In genomic region chr13:31997641-31998040, GRCh38 we compare ENCODE assay signal across 24 cellular contexts. TPM values are rescaled to one million over a fixed set of nuclear protein-coding genes. Genes with fewer than 3 reads are reported as not detected.
DNase-seq lines count a peak whose midpoint lies in the region; ATAC-seq and TF ChIP-seq lines count a peak whose summit lies in the region.
"Had no signal": no experiment of that assay in that cellular context is flagged by ENCODE, and none has a peak within 500 bp of the region (broad histone marks: within the 10 kb centered on the region; RNA-seq: fewer than 3 reads in every experiment).

No MANE protein-coding gene starts in this region.

- H3K9ac ChIP-seq in trophoblast cell (ENCODE audit: low read length) = no peak overlapping the region

- H3K27me3 ChIP-seq in Caco-2 (replicated peaks; ENCODE audit: control insufficient read depth, insufficient read depth, low read length) (no peaks in the 10 kb centered on the region), trophoblast cell (ENCODE audit: insufficient read depth, low read length) (no peaks in the 10 kb centered on the region)
- H3K27me3 ChIP-seq: BE2C had no signal

- H2BK120ac ChIP-seq in trophoblast cell (ENCODE audit: insufficient read depth, low read length, poor library complexity) = peak overlapping the region; percentile 25

- ATAC-seq in T-helper 17 cell = no peak
- ATAC-seq: T-cell had no signal

- CTCF ChIA-PET in Caco-2 (lab: Charles Lee) = interaction anchor here (0.6 to 1.5 kb wide), 2 partner anchors 88 to 93 kb away, joined by 4 to 6 read pairs; no protein-coding TSS in a partner anchor
- CTCF ChIA-PET in activated naive CD4-positive, alpha-beta T cell treated with anti-CD3 and anti-CD28 coated beads for 36 hours (lab: Charles Lee) = interaction anchor here (0.5 kb wide), 1 partner anchor 16 kb away, joined by 3 read pairs; no protein-coding TSS in a partner anchor

- no peak overlapping the region for H2AFZ ChIP-seq in trophoblast cell (ENCODE audit: insufficient read depth, low read length, poor library complexity)

- BruUV-seq in Caco-2 (replicated peaks; lab: Mats Ljungman, UMichigan) = no TSS peak

- H3K4me3 ChIP-seq in Caco-2 (ENCODE audit: low read depth, low read length) (no peak overlapping the region), trophoblast cell (ENCODE audit: low read depth, low read length) (no peak overlapping the region)

- H3K4me3 Mint-ChIP-seq in Caco-2 (ENCODE audit: unreplicated experiment) = peak overlapping the region; percentile 32
- H3K4me3 Mint-ChIP-seq in T-helper 17 cell = no peak overlapping the region
- no peak overlapping the region for H3K4me3 Mint-ChIP-seq in activated naive CD4-positive, alpha-beta T cell treated with anti-CD3 and anti-CD28 coated beads for 36 hours
- H3K4me3 Mint-ChIP-seq: T-cell had no signal

- H3K14ac ChIP-seq in trophoblast cell (ENCODE audit: low read length) = peak overlapping the region; percentile 93

- H3K4me2 ChIP-seq in trophoblast cell (ENCODE audit: low read length) = no peak overlapping the region

- H3K79me2 ChIP-seq in trophoblast cell (ENCODE audit: control insufficient read depth, insufficient read depth, low read length, poor library complexity) = no peaks in the 10 kb centered on the region

- no peak for TF ChIP-seq CTCF in Caco-2 (IDR thresholded peaks at IDR 0.05; ENCODE audit: insufficient read depth in 1 of 2, low read depth in 1 of 2, low read length in 1 of 2, severe bottlenecking in 1 of 2, unreplicated experiment in 1 of 2)

- H3K79me1 ChIP-seq in trophoblast cell (ENCODE audit: low read length) = no peaks in the 10 kb centered on the region

- H3K9me3 ChIP-seq in Caco-2 = no peaks in the 10 kb centered on the region
- H3K9me3 ChIP-seq in T-helper 17 cell (ENCODE audit: control insufficient read depth, low read length, poor library complexity, severe bottlenecking) = no peaks in the 10 kb centered on the region
- no peaks in the 10 kb centered on the region for H3K9me3 ChIP-seq in trophoblast cell (ENCODE audit: insufficient read depth, low read depth, low read length)
- H3K9me3 ChIP-seq: BE2C had no signal

- H3K27me3 Mint-ChIP-seq in Caco-2 (ENCODE audit: insufficient read depth, unreplicated experiment) (no peaks in the 10 kb centered on the region), T-helper 17 cell (no peaks in the 10 kb centered on the region)
- H3K27me3 Mint-ChIP-seq in activated naive CD4-positive, alpha-beta T cell treated with anti-CD3 and anti-CD28 coated beads for 36 hours (ENCODE audit: low read depth) = no peaks in the 10 kb centered on the region
- H3K27me3 Mint-ChIP-seq: T-cell had no signal

- H2BK12ac ChIP-seq in trophoblast cell (ENCODE audit: low read length) = peak overlapping the region; percentile 73

- no peak overlapping the region for H3K4ac ChIP-seq in trophoblast cell (ENCODE audit: low read depth, low read length)

- H2BK5ac ChIP-seq in trophoblast cell (ENCODE audit: low read depth, low read length, poor library complexity) = no peak overlapping the region

- H2AK5ac ChIP-seq in trophoblast cell (ENCODE audit: low read length) = peak overlapping the region; percentile 72

- DNase-seq in DMS53 (lab: John Stamatoyannopoulos, UW) (peak; percentile 10), DMS53 treated with DMSO at 0.1 percent for 48 hours (lab: John Stamatoyannopoulos, UW; ENCODE audit: unreplicated experiment) (no peak), Caco-2 (peak in 1 of 2 experiments; percentile 7), T-helper 17 cell (no peak), trophoblast cell (peak in 1 of 2 donors; percentile 8), NCI-H2107 treated with DMSO at 0.1 percent for 48 hours (lab: John Stamatoyannopoulos, UW; ENCODE audit: unreplicated experiment) (no peak), NCI-H1105 (lab: John Stamatoyannopoulos, UW) (no peak)
- DNase-seq in activated naive CD4-positive, alpha-beta T cell treated with anti-CD3 and anti-CD28 coated beads for 36 hours = no peak
- DNase-seq: 8988T, ACHN, BE2C, DMS79, HCEC 1CT, Karpas-422, NCI-H1092, NCI-H1436, NCI-H187 treated with DMSO at 0.1 percent for 48 hours, NCI-H2171 treated with DMSO at 0.1 percent for 48 hours, NCI-H345, NCI-H524, RPMI8226, SHP77, T-cell had no signal

- H3K36me3 ChIP-seq in Caco-2 (ENCODE audit: control insufficient read depth, insufficient read depth, low read length) (no peaks in the 10 kb centered on the region; the same call in 1 of the 2 replicates), trophoblast cell (ENCODE audit: control insufficient read depth in 1 of 2, insufficient read depth in 2 of 2, low read length in 2 of 2) (no peaks in the 10 kb centered on the region)
- H3K36me3 ChIP-seq: BE2C had no signal

- H4K91ac ChIP-seq in trophoblast cell (ENCODE audit: low read depth, low read length) = peak overlapping the region; percentile 68

- H3K18ac ChIP-seq in trophoblast cell (ENCODE audit: low read length) = no peak overlapping the region

- H3K36me3 Mint-ChIP-seq in Caco-2 (ENCODE audit: insufficient read depth, unreplicated experiment) (peaks cover 5% of the 10 kb centered on the region), T-helper 17 cell (ENCODE audit: low read depth) (no peaks in the 10 kb centered on the region)
- no peaks in the 10 kb centered on the region for H3K36me3 Mint-ChIP-seq in activated naive CD4-positive, alpha-beta T cell treated with anti-CD3 and anti-CD28 coated beads for 36 hours (ENCODE audit: low read depth)
- H3K36me3 Mint-ChIP-seq: T-cell had no signal

- peak overlapping the region; percentile 43 for H4K8ac ChIP-seq in trophoblast cell (ENCODE audit: low read depth, low read length)

- no CpG with 5 or more reads among the region's 1 CpG for WGBS in trophoblast cell (ENCODE audit: extremely low coverage, insufficient coverage, insufficient read length)

- intact Hi-C loops in Caco-2 (cut with micrococcal nuclease; ENCODE audit: unreplicated experiment) = loop anchor here (5.0 kb wide), 1 partner anchor 70 kb away; no protein-coding TSS in a partner anchor
- intact Hi-C loops in activated naive CD4-positive, alpha-beta T cell treated with anti-CD3 and anti-CD28 coated beads for 36 hours (cut with micrococcal nuclease) = no loop called here

- peaks cover 17% of the 10 kb centered on the region for H3K4me1 ChIP-seq in Caco-2
- peaks cover 8 to 10% of the 10 kb centered on the region in 2 experiments for H3K4me1 ChIP-seq in trophoblast cell (ENCODE audit: control insufficient read depth in 1 of 2, insufficient read depth in 2 of 2, low read length in 2 of 2)

- no peak overlapping the region for H3K27ac ChIP-seq in trophoblast cell (ENCODE audit: low read depth, low read length)
- H3K27ac ChIP-seq: HL-60 had no signal

- H4K12ac ChIP-seq in trophoblast cell (ENCODE audit: low read depth, low read length) = no peak overlapping the region

- H3K23ac ChIP-seq in trophoblast cell (ENCODE audit: low read length) = no peak overlapping the region

- peak overlapping the region; percentile 33 for H3K27ac Mint-ChIP-seq in Caco-2 (ENCODE audit: unreplicated experiment)
- peak overlapping the region; percentile 56 for H3K27ac Mint-ChIP-seq in T-helper 17 cell
- no peak overlapping the region for H3K27ac Mint-ChIP-seq in activated naive CD4-positive, alpha-beta T cell treated with anti-CD3 and anti-CD28 coated beads for 36 hours
- H3K27ac Mint-ChIP-seq: T-cell had no signal

- no peaks in the 10 kb centered on the region for H3K9me3 Mint-ChIP-seq in Caco-2 (ENCODE audit: unreplicated experiment)
- no peaks in the 10 kb centered on the region for H3K9me3 Mint-ChIP-seq in activated naive CD4-positive, alpha-beta T cell treated with anti-CD3 and anti-CD28 coated beads for 36 hours

- H3K4me1 Mint-ChIP-seq in Caco-2 (ENCODE audit: low read depth, unreplicated experiment) (peaks cover 24% of the 10 kb centered on the region), T-helper 17 cell (peaks cover 5% of the 10 kb centered on the region)
- no peaks in the 10 kb centered on the region for H3K4me1 Mint-ChIP-seq in activated naive CD4-positive, alpha-beta T cell treated with anti-CD3 and anti-CD28 coated beads for 36 hours (ENCODE audit: low read depth)
- H3K4me1 Mint-ChIP-seq: T-cell had no signal

- POLR2A ChIA-PET in Caco-2 (lab: Charles Lee) = no interaction called here

RNA-seq across cellular contexts. Expression of gene FRY, which starts 33.9 kb away (rescaled TPM):
- total RNA-seq in Caco-2 (2022) (91.3 and 118 TPM in 2 replicates), T-helper 17 cell (10 to 100 TPM; 46.3 to 68.8 TPM)
- 0.33 TPM in 2 replicates for polyA plus RNA-seq in trophoblast cell (2013)
- 1 to 10 TPM; 7.3 to 7.8 TPM for total RNA-seq in activated naive CD4-positive, alpha-beta T cell treated with anti-CD3 and anti-CD28 coated beads for 36 hours

Comparison
In these comparisons a context has a peak if more than half of its experiments do, and no peak if none do; other contexts are left out.
1. RNA of gene FRY, which starts 33.9 kb away (total RNA-seq): 91.3 to 118 TPM in Caco-2 and 46.3 to 68.8 TPM in T-helper 17 cell; 7.3 to 7.8 TPM in activated naive CD4-positive, alpha-beta T cell treated with anti-CD3 and anti-CD28 coated beads for 36 hours; every median in the first group is over 4 times any median in the second.